Comparison of ENCODE assay signal across 8 cellular contexts in the genomic region with DNA sequence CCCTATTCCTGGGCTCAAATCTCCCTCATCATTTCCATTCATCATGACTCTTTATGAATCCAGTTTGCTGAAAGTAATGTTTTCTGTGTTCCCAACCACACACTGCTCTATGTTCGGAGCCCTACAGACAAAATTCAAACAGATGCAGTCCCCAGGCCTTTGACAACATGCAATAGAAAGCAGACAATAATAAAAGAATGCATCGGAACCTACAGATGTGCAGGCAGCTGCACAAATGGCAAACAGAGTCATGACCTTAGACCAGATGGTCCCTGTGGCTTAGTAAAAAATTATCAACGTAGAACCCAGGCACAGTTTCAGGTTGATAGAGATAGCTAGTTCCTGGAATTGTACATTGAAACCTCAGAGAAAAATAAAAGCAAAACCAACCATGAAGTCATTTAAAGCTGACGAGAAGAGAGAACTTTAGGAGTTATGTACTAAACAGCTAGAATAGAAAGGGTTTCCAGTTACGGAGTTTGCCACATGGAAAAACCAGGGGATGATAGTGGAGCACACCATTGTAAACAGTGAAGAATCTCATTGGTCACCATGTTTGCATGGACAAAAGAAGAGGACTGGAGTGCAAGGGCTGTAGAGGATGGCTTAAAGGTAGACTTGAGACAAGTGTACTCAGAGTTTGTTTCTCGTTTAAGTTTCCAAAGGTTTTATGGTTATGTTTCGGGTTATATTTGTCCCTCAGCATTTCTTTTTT. TPM values are rescaled to one million over a fixed set of nuclear protein-coding genes. Genes with fewer than 3 reads are reported as not detected.
A peak's percentile ranks its signal among the peaks of the same experiment; 100 is the strongest.
DNase-seq lines count a peak whose midpoint lies in the region; ATAC-seq and TF ChIP-seq lines count a peak whose summit lies in the region.
"Had no signal": no experiment of that assay in that cellular context is flagged by ENCODE, and none has a peak within 500 bp of the region (broad histone marks: within the 10 kb centered on the region; RNA-seq: fewer than 3 reads in every experiment).

No MANE protein-coding gene starts in this region.

- H3K27me3 ChIP-seq in colonic mucosa = no peaks in the 10 kb centered on the region
- no peaks in the 10 kb centered on the region for H3K27me3 ChIP-seq in lower lobe of right lung (ENCODE audit: low read depth)

- H3K4me3 ChIP-seq in colonic mucosa (no peak overlapping the region), lower lobe of right lung (no peak overlapping the region)

- H3K27ac ChIP-seq in colonic mucosa = peak overlapping the region; percentile 12
- no peak overlapping the region for H3K27ac ChIP-seq in lower lobe of right lung

- no peak overlapping the region for H3K9ac ChIP-seq in colonic mucosa (ENCODE audit: low read depth in 2 of 2, low read length in 2 of 2)

- in situ Hi-C loops in KBM-7 (cut with MboI; ENCODE audit: low pct_unique_long_range_greater_than_20kb, low sequenced_read_pairs) = no loop called here

- intact Hi-C loops in colonic mucosa (cut with DNase I) = no loop called here
- intact Hi-C loops in lower lobe of right lung (cut with DNase I) = no loop called here

- H3K4me1 ChIP-seq in colonic mucosa (no peaks in the 10 kb centered on the region), lower lobe of right lung (no peaks in the 10 kb centered on the region)

- ATAC-seq in GM18909 (IDR thresholded peaks at IDR 0.05; ENCODE audit: poor library complexity, unreplicated experiment) (peak; percentile 89), GM21723 (IDR thresholded peaks at IDR 0.05; ENCODE audit: unreplicated experiment) (peak; percentile 75), HG03521 (IDR thresholded peaks at IDR 0.05; ENCODE audit: unreplicated experiment) (peak; percentile 66), HG02610 (IDR thresholded peaks at IDR 0.05; ENCODE audit: unreplicated experiment) (no peak), lower lobe of right lung (no peak)

- H3K36me3 ChIP-seq in colonic mucosa (no peaks in the 10 kb centered on the region), lower lobe of right lung (no peaks in the 10 kb centered on the region)

- H3K9me3 ChIP-seq in colonic mucosa (no peaks in the 10 kb centered on the region), lower lobe of right lung (no peaks in the 10 kb centered on the region)

- DNase-seq in colonic mucosa (no peak), KBM-7 (no peak), lower lobe of right lung (no peak)
- DNase-seq: midbrain had no signal

- no peak for TF ChIP-seq CTCF in colonic mucosa (IDR thresholded peaks at IDR 0.05)
- TF ChIP-seq CTCF in lower lobe of right lung (IDR thresholded peaks at IDR 0.05) = no peak

RNA-seq across cellular contexts. Expression of gene ACVR1, which starts 23.2 kb away (rescaled TPM):
- total RNA-seq in colonic mucosa = 10 to 100 TPM; 15.8 to 18.0 TPM
- 35.0 TPM for total RNA-seq in lower lobe of right lung

Comparison
In these comparisons a context has a peak if more than half of its experiments do, and no peak if none do; other contexts are left out.
1. ATAC-seq: peak in GM18909 (single experiment), GM21723 (single experiment) and HG03521 (single experiment); none in HG02610 (single experiment) and lower lobe of right lung (0 of 2).